Comparison of ENCODE assay signal across 1 cellular context in genomic region chr13:83414393-83414792, GRCh38.
TF ChIP-seq lines count a peak whose summit lies in the region.

No MANE protein-coding gene starts in this region.

TF ChIP-seq in IMR-90, 13 proteins besides CTCF, POLR2A, EP300 and RAD21 (continued from another document):
- TF ChIP-seq CHD1 (IDR thresholded peaks at IDR 0.05; ENCODE audit: low read depth, low read length) = no peak
- no peak for TF ChIP-seq MAZ (IDR thresholded peaks at IDR 0.05; ENCODE audit: borderline replicate concordance, low read depth, low read length)
